ENCODE assay signal across 15 cellular contexts in genomic region chr12:46811185-46811584, GRCh38. TPM values are rescaled to one million over a fixed set of nuclear protein-coding genes. Genes with fewer than 3 reads are reported as not detected.
DNase-seq lines count a peak whose midpoint lies in the region; ATAC-seq and TF ChIP-seq lines count a peak whose summit lies in the region.
"Had no signal": no experiment of that assay in that cellular context is flagged by ENCODE, and none has a peak within 500 bp of the region (broad histone marks: within the 10 kb centered on the region; RNA-seq: fewer than 3 reads in every experiment).

No MANE protein-coding gene starts in this region.

- H3K4me1 Mint-ChIP-seq in nephron = peaks cover 8% of the 10 kb centered on the region

- H3K4me3 ChIP-seq in aorta (ENCODE audit: low read length in 2 of 2) = no peak overlapping the region
- H3K4me3 ChIP-seq: HAP-1 had no signal

- H3K36me3 Mint-ChIP-seq in nephron (ENCODE audit: low read depth) = no peaks in the 10 kb centered on the region

- intact Hi-C loops in aorta (cut with DNase I) = no loop called here

- H3K36me3 ChIP-seq in aorta (ENCODE audit: control insufficient read depth in 1 of 2, insufficient read depth in 2 of 2, low read length in 1 of 2) = no peaks in the 10 kb centered on the region
- H3K36me3 ChIP-seq: HAP-1 had no signal

- WGBS in aorta, 2 donors = 74 to 75% methylated on average over 1 of the region's 1 CpG

- H3K9me3 Mint-ChIP-seq in nephron = no peaks in the 10 kb centered on the region

- no peaks in the 10 kb centered on the region for H3K27me3 Mint-ChIP-seq in nephron (ENCODE audit: low read depth)

- no peak for ATAC-seq in aorta (ENCODE audit: low FRiP score)
- ATAC-seq: PC-3 had no signal

- TF ChIP-seq CTCF in nephron (IDR thresholded peaks at IDR 0.05; ENCODE audit: unreplicated experiment in 3 of 3) = no peak

- H3K4me3 Mint-ChIP-seq in nephron = no peak overlapping the region

- H3K27me3 ChIP-seq in aorta (ENCODE audit: control insufficient read depth in 1 of 2, insufficient read depth in 2 of 2, low read length in 1 of 2) = no peaks in the 10 kb centered on the region

- H3K4me1 ChIP-seq in aorta (ENCODE audit: control insufficient read depth in 1 of 2, insufficient read depth in 2 of 2, low read length in 2 of 2) = no peaks in the 10 kb centered on the region
- H3K4me1 ChIP-seq: HAP-1 had no signal

- DNase-seq in NCI-H82 (lab: John Stamatoyannopoulos, UW) (peak; percentile 31), NCI-H82 treated with DMSO at 0.1 percent for 48 hours (lab: John Stamatoyannopoulos, UW; ENCODE audit: unreplicated experiment) (no peak), DMS53 (lab: John Stamatoyannopoulos, UW) (peak; percentile 59), NCI-H69 (lab: John Stamatoyannopoulos, UW) (peak; percentile 82), DMS153 (lab: John Stamatoyannopoulos, UW) (no peak), aorta (no peak), NCI-H1092 treated with DMSO at 0.1 percent for 48 hours (lab: John Stamatoyannopoulos, UW) (no peak)
- DNase-seq: NCI-H1417 treated with DMSO at 0.1 percent for 48 hours, NCI-H1930, NCI-H748 treated with DMSO at 0.1 percent for 48 hours, PC-3 had no signal

- peak overlapping the region in 2 of 3 experiments; percentile 1 to 8 for H3K27ac Mint-ChIP-seq in nephron

- no peaks in the 10 kb centered on the region for H3K9me3 ChIP-seq in aorta (ENCODE audit: control insufficient read depth, low read length)
- H3K9me3 ChIP-seq: HAP-1 had no signal

- H3K27ac ChIP-seq in aorta (ENCODE audit: low read depth in 1 of 2, low read length in 2 of 2) = no peak overlapping the region
- H3K27ac ChIP-seq: 22Rv1 had no signal

RNA-seq across cellular contexts. Expression of gene SLC38A4, which starts 14.6 kb away (rescaled TPM):
- total RNA-seq in aorta = under 1 TPM; 0.12 to 0.65 TPM
- polyA plus RNA-seq in aorta = under 1 TPM in 1 of 2 donors, not detected in 1; 0.03 TPM
- total RNA-seq: PC-3, SK-MEL-5 had no signal

Comparison
In these comparisons a context has a peak if more than half of its experiments do, and no peak if none do; other contexts are left out.
1. DNase-seq: peak in NCI-H82 (single experiment), DMS53 (single experiment) and NCI-H69 (single experiment); none in NCI-H82 treated with DMSO at 0.1 percent for 48 hours (single experiment), DMS153 (single experiment), aorta (0 of 2) and NCI-H1092 treated with DMSO at 0.1 percent for 48 hours (single experiment).